ENCODE assay signal across 14 cellular contexts in genomic region chr6:115441671-115442070, GRCh38.
"Had no signal": no experiment of that assay in that cellular context is flagged by ENCODE, and none has a peak within 500 bp of the region (broad histone marks: within the 10 kb centered on the region; RNA-seq: fewer than 3 reads in every experiment).

No MANE protein-coding gene starts in this region.

- DNase-seq: activated CD4-positive, alpha-beta T cell treated with anti-CD3 and anti-CD28 coated beads, Interleukin-2, amount 50 U/mL, for 1 hour; activated CD8-positive, alpha-beta memory T cell treated with anti-CD3 and anti-CD28 coated beads for 24 hours; activated naive CD8-positive, alpha-beta T cell treated with anti-CD3 and anti-CD28 coated beads for 36 hours; aorta; effector memory CD4-positive, alpha-beta T cell; glutamatergic neuron; hypothalamus; kidney; mesendoderm; nucleus accumbens; posterior cingulate gyrus; T-cell; T1000 had no signal

- ATAC-seq: activated CD4-positive, CD25-positive, alpha-beta regulatory T cell treated with anti-CD3 and anti-CD28 coated beads, Interleukin-2, amount 50 U/mL, for 24 hours; T-cell had no signal
